ENCODE assay signal across 8 cellular contexts in the genomic region with DNA sequence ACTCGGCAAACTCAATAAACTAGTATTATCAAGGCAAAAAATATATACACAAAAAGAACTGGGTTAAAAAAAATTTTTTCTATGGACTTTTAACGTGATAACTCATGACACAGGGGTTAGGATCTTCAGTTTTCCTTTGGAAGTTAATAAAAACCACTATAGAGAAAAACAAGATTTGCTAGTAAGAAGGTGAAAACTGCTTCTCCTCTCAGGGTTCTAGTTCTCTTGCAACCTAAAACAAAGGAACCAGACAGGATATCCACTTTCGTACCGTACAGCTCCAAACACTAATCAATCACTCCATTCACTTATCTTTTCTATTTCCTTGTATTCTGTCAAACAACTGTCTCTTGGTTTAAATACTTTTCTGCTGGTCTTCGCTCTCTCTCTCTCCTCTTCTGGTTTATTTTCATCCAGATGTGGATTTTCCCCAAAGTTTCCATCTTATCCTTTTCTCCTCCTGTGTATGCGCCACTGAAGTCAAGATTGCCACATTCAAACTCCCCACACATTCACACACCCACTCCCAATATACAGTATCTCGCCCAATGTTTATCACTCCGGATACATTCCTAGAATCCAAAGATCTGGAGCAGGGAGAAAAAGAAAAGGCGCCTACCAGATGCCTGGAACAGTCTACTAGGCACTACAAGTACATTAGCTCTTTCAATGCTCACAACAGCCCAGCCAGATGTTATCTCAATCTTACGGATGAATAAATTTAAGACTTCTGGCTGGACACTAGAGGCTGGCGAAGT. TPM values are rescaled to one million over a fixed set of nuclear protein-coding genes. Genes with fewer than 3 reads are reported as not detected.
DNase-seq lines count a peak whose midpoint lies in the region; ATAC-seq and TF ChIP-seq lines count a peak whose summit lies in the region.

No MANE protein-coding gene starts in this region.

- peak overlapping the region; percentile 92 for H3K9ac ChIP-seq in smooth muscle cell (ENCODE audit: low read depth)

- H3K27me3 ChIP-seq in CD4-positive, CD25-positive, alpha-beta regulatory T cell (ENCODE audit: control insufficient read depth, insufficient read depth, low read length), result no peaks in the 10 kb centered on the region
- H3K27me3 ChIP-seq in right cardiac atrium (ENCODE audit: control insufficient read depth, insufficient read depth) (no peaks in the 10 kb centered on the region), smooth muscle cell (ENCODE audit: low read depth) (no peaks in the 10 kb centered on the region)

- peak overlapping the region; percentile 95 to 100 (median 98) for H3K27ac Mint-ChIP-seq in CD4-positive, CD25-positive, alpha-beta regulatory T cell
- peak overlapping the region; percentile 98 for H3K27ac Mint-ChIP-seq in activated B cell treated with CpG ODN at 0.5 μM for 24 hours

- TF ChIP-seq CTCF in activated B cell treated with CpG ODN at 0.5 μM for 24 hours (IDR thresholded peaks at IDR 0.05) (no peak), smooth muscle cell (IDR thresholded peaks at IDR 0.05; ENCODE audit: borderline replicate concordance, insufficient read depth, poor library complexity, severe bottlenecking) (no peak)

- H4K20me1 ChIP-seq in smooth muscle cell (ENCODE audit: low read depth), result peaks cover 38% of the 10 kb centered on the region

- peak overlapping the region; percentile 91 to 100 (median 94) for H3K4me3 Mint-ChIP-seq in CD4-positive, CD25-positive, alpha-beta regulatory T cell
- H3K4me3 Mint-ChIP-seq in activated B cell treated with CpG ODN at 0.5 μM for 24 hours, result peak overlapping the region; percentile 99

- H3K27ac ChIP-seq in CD4-positive, CD25-positive, alpha-beta regulatory T cell (ENCODE audit: insufficient read depth, low read length, poor library complexity, severe bottlenecking), result peak overlapping the region; percentile 99
- H3K27ac ChIP-seq in right cardiac atrium (ENCODE audit: low read length) (peak overlapping the region; percentile 97), smooth muscle cell (ENCODE audit: low read depth) (peak overlapping the region; percentile 93)

- H3K27me3 Mint-ChIP-seq in CD4-positive, CD25-positive, alpha-beta regulatory T cell, result peaks cover 5% of the 10 kb centered on the region
- H3K27me3 Mint-ChIP-seq in activated B cell treated with CpG ODN at 0.5 μM for 24 hours, result no peaks in the 10 kb centered on the region

- intact Hi-C loops in activated B cell treated with CpG ODN at 0.5 μM for 24 hours (cut with micrococcal nuclease) (loop anchor here (5.0 kb wide), 2 partner anchors 351 to 421 kb away; partner anchors contain the start of genes ELAPOR1 and WDR47), right cardiac atrium (cut with DNase I) (loop anchor here in 2 of 4 donors (10.0 kb wide), 1 partner anchor 53 kb away; the partner anchor contains the start of gene STXBP3 (in 2 of the 2))

- no peaks in the 10 kb centered on the region for H3F3A ChIP-seq in smooth muscle cell (ENCODE audit: low read depth)

- H3K36me3 ChIP-seq in CD4-positive, CD25-positive, alpha-beta regulatory T cell (ENCODE audit: control insufficient read depth, insufficient read depth, low read length), result peaks cover 11% of the 10 kb centered on the region
- peaks cover 11% of the 10 kb centered on the region for H3K36me3 ChIP-seq in smooth muscle cell (ENCODE audit: low read depth)

- H3K36me3 Mint-ChIP-seq in CD4-positive, CD25-positive, alpha-beta regulatory T cell, result peaks cover 12% of the 10 kb centered on the region
- H3K36me3 Mint-ChIP-seq in activated B cell treated with CpG ODN at 0.5 μM for 24 hours (ENCODE audit: low read depth), result peaks cover 37% of the 10 kb centered on the region

- H3K4me2 ChIP-seq in smooth muscle cell, result peak overlapping the region; percentile 95

- ATAC-seq in CD4-positive, CD25-positive, alpha-beta regulatory T cell (ENCODE audit: low read depth in 2 of 2), result no peak
- ATAC-seq in activated B cell treated with CpG ODN at 0.5 μM for 24 hours (ENCODE audit: low read depth) (peak; percentile 1), right cardiac atrium (peak in 1 of 2 donors; percentile 1)

- H3K4me1 Mint-ChIP-seq in CD4-positive, CD25-positive, alpha-beta regulatory T cell, result peaks cover 22 to 39% (median 33%) of the 10 kb centered on the region in 4 donors
- H3K4me1 Mint-ChIP-seq in activated B cell treated with CpG ODN at 0.5 μM for 24 hours, result peaks cover 46% of the 10 kb centered on the region

- peak overlapping the region; percentile 92 for H3K4me3 ChIP-seq in CD4-positive, CD25-positive, alpha-beta regulatory T cell (ENCODE audit: low read depth, low read length)
- H3K4me3 ChIP-seq in right cardiac atrium (ENCODE audit: low read length) (peak overlapping the region; percentile 75), smooth muscle cell (peak overlapping the region; percentile 97)

- H3K79me2 ChIP-seq in smooth muscle cell (ENCODE audit: low read depth), result peaks cover 39% of the 10 kb centered on the region

- no peak for DNase-seq in CD4-positive, CD25-positive, alpha-beta regulatory T cell
- peak; percentile 26 for DNase-seq in HEK293T (ENCODE audit: extremely low spot score)
- no peak for DNase-seq in activated B cell treated with CpG ODN at 0.5 μM for 24 hours
- no peak for DNase-seq in right cardiac atrium
- no peak for DNase-seq in smooth muscle cell (lab: John Stamatoyannopoulos, UW; ENCODE audit: unreplicated experiment)
- no peak for DNase-seq in T1000 (lab: John Stamatoyannopoulos, UW)
- no peak for DNase-seq in stimulated activated CD4-positive, alpha-beta T cell treated with anti-CD3 and anti-CD28 coated beads, Interleukin-15, amount 100 ng/mL, for 24 hours
- DNase-seq in hepatic stellate cell (ENCODE audit: low spot score), result no peak

- WGBS in right cardiac atrium, result 21% methylated on average over 11 of the region's 11 CpGs
- WGBS in smooth muscle cell (ENCODE audit: low lambda C conversion rate), result 35% methylated on average over 11 of the region's 11 CpGs

- POLR2A ChIA-PET in HEK293T (lab: Yijun Ruan, JAX) (interaction anchor here (0.5 to 2.5 kb wide), 47 partner anchors 11 to 1634 kb away, joined by 3 to 62 read pairs (median 5); partner anchors contain the start of genes CLCC1, EEIG2, SLC25A24 and TMEM167B), activated B cell treated with CpG ODN at 0.5 μM for 24 hours (lab: Charles Lee) (interaction anchor here (0.7 to 2.7 kb wide), 27 partner anchors 7 to 792 kb away, joined by 3 to 110 read pairs (median 6); partner anchors contain the start of genes ATXN7L2, CLCC1, EEIG2 and GPSM2)

- CTCF ChIA-PET in HEK293T (lab: Yijun Ruan, JAX) (interaction anchor here (0.9 to 1.2 kb wide), 3 partner anchors 10 to 179 kb away, joined by 3 to 6 read pairs (median 4); no protein-coding TSS in a partner anchor), activated B cell treated with CpG ODN at 0.5 μM for 24 hours (lab: Charles Lee) (interaction anchor here (1.0 to 1.7 kb wide), 4 partner anchors 62 to 207 kb away, joined by 3 to 6 read pairs (median 4); no protein-coding TSS in a partner anchor)

- no peaks in the 10 kb centered on the region for H3K9me3 ChIP-seq in CD4-positive, CD25-positive, alpha-beta regulatory T cell (ENCODE audit: control insufficient read depth in 2 of 2, low read length in 2 of 2)
- H3K9me3 ChIP-seq in right cardiac atrium (ENCODE audit: control insufficient read depth, low read length) (no peaks in the 10 kb centered on the region), smooth muscle cell (replicated peaks; ENCODE audit: low read depth) (no peaks in the 10 kb centered on the region)

- H3K9me3 Mint-ChIP-seq in CD4-positive, CD25-positive, alpha-beta regulatory T cell, result no peaks in the 10 kb centered on the region
- no peaks in the 10 kb centered on the region for H3K9me3 Mint-ChIP-seq in activated B cell treated with CpG ODN at 0.5 μM for 24 hours

- peak overlapping the region; percentile 79 for H2AFZ ChIP-seq in smooth muscle cell (ENCODE audit: low read depth)

- H3K4me1 ChIP-seq in CD4-positive, CD25-positive, alpha-beta regulatory T cell (ENCODE audit: control insufficient read depth, insufficient read depth, low read length, poor library complexity, severe bottlenecking), result peaks cover 49% of the 10 kb centered on the region
- H3K4me1 ChIP-seq in right cardiac atrium (ENCODE audit: control insufficient read depth, insufficient read depth, low read length) (no peaks in the 10 kb centered on the region), smooth muscle cell (ENCODE audit: low read depth) (peaks cover 25% of the 10 kb centered on the region)

TF ChIP-seq in HEK293T, 16 proteins besides CTCF, POLR2A, EP300 and RAD21 (continues in another document):
- no peak for TF ChIP-seq ELF4 (IDR thresholded peaks at IDR 0.05)

RNA-seq across cellular contexts. Expression of gene PRPF38B, which starts 0.8 kb away (rescaled TPM):
- total RNA-seq in CD4-positive, CD25-positive, alpha-beta regulatory T cell, result 132 TPM
- polyA plus RNA-seq in CD4-positive, CD25-positive, alpha-beta regulatory T cell, result 10 to 100 TPM; 18.9 to 31.4 (median 20.2) TPM
- total RNA-seq in activated B cell treated with CpG ODN at 0.5 μM for 24 hours, result 77.3 and 88.1 TPM in 2 replicates
- total RNA-seq in right cardiac atrium, result 10 to 100 TPM; 18.3 to 25.1 (median 24.3) TPM
- polyA plus RNA-seq in right cardiac atrium, result 21.8 TPM
- 28.0 and 38.3 TPM in 2 replicates for total RNA-seq in smooth muscle cell
- 20.6 and 34.6 TPM in 2 replicates for polyA plus RNA-seq in smooth muscle cell

RNA-seq across cellular contexts. Expression of gene FNDC7, which starts 21.4 kb away (rescaled TPM):
- total RNA-seq in CD4-positive, CD25-positive, alpha-beta regulatory T cell, result 0.20 TPM
- not detected for polyA plus RNA-seq in CD4-positive, CD25-positive, alpha-beta regulatory T cell
- total RNA-seq in activated B cell treated with CpG ODN at 0.5 μM for 24 hours, result not detected in 2 replicates
- total RNA-seq in right cardiac atrium, result under 1 TPM in 1 of 4 donors, not detected in 3; 0.15 TPM
- not detected for polyA plus RNA-seq in right cardiac atrium
- total RNA-seq in smooth muscle cell, result 0.09 and 0.18 TPM in 2 replicates
- 0.07 TPM in 1 of 2 replicates, not detected in the other for polyA plus RNA-seq in smooth muscle cell

RNA-seq across cellular contexts. Expression of gene HENMT1, which starts 30.4 kb away (rescaled TPM):
- 7.8 TPM for total RNA-seq in CD4-positive, CD25-positive, alpha-beta regulatory T cell
- 10 to 100 TPM; 23.6 to 36.1 (median 29.8) TPM for polyA plus RNA-seq in CD4-positive, CD25-positive, alpha-beta regulatory T cell
- total RNA-seq in activated B cell treated with CpG ODN at 0.5 μM for 24 hours (6.1 and 6.4 TPM in 2 replicates), right cardiac atrium (1 to 10 TPM; 1.8 to 3.0 (median 2.2) TPM), smooth muscle cell (1.6 and 2.2 TPM in 2 replicates)
- polyA plus RNA-seq in right cardiac atrium (1.7 TPM), smooth muscle cell (3.5 and 3.9 TPM in 2 replicates)

RNA-seq across cellular contexts. Expression of gene STXBP3, which starts 55.2 kb away (rescaled TPM):
- total RNA-seq in CD4-positive, CD25-positive, alpha-beta regulatory T cell, result 71.8 TPM
- 10 to 100 TPM; 43.5 to 56.3 (median 53.2) TPM for polyA plus RNA-seq in CD4-positive, CD25-positive, alpha-beta regulatory T cell
- total RNA-seq in activated B cell treated with CpG ODN at 0.5 μM for 24 hours, result 46.4 and 50.2 TPM in 2 replicates
- total RNA-seq in right cardiac atrium, result 10 to 100 TPM; 25.5 to 32.4 (median 29.3) TPM
- polyA plus RNA-seq in right cardiac atrium, result 27.2 TPM
- 69.8 and 70.7 TPM in 2 replicates for total RNA-seq in smooth muscle cell
- 25.8 and 27.9 TPM in 2 replicates for polyA plus RNA-seq in smooth muscle cell
